Comparison of ENCODE assay signal across 8 cellular contexts in the genomic region with DNA sequence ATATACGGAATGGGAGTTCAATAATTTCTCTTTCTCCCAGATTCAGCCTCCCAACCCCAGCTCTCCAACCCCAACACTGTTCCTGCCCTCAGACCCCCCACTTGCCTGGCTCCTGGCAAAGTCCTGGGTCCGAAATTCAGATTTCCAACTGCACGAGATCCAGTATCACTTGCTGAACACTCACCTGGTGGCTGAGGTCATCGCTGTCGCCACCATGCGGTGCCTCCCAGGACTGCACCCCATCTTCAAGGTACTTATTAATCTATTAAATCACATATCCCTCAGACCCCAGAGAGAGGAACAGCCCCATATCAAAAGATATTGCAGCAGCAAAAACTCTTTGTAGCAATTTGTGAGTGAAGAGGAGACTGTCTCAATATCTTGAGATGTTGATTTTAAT. TPM values are rescaled to one million over a fixed set of nuclear protein-coding genes. Genes with fewer than 3 reads are reported as not detected.
A peak's percentile ranks its signal among the peaks of the same experiment; 100 is the strongest.
DNase-seq lines count a peak whose midpoint lies in the region; ATAC-seq and TF ChIP-seq lines count a peak whose summit lies in the region.
"Had no signal": no experiment of that assay in that cellular context is flagged by ENCODE, and none has a peak within 500 bp of the region (broad histone marks: within the 10 kb centered on the region; RNA-seq: fewer than 3 reads in every experiment).

No MANE protein-coding gene starts in this region.

- in situ Hi-C loops in GM13977 (cut with MboI; ENCODE audit: low pct_unique_long_range_greater_than_20kb, low sequenced_read_pairs, unreplicated experiment): loop anchor here (10.0 kb wide), 1 partner anchor 337 kb away; no protein-coding TSS in a partner anchor

- ATAC-seq in T-helper 17 cell: peak; percentile 41
- no peak for ATAC-seq in GM19397 (IDR thresholded peaks at IDR 0.05; ENCODE audit: unreplicated experiment)
- no peak for ATAC-seq in HG02642 (IDR thresholded peaks at IDR 0.05; ENCODE audit: poor library complexity, unreplicated experiment)

- TF ChIP-seq CTCF in GM13977 (IDR thresholded peaks at IDR 0.05; ENCODE audit: extremely low read depth, insufficient read depth, missing control alignments) (peak; percentile 71), epithelial cell of esophagus (IDR thresholded peaks at IDR 0.05; ENCODE audit: insufficient read depth, low read depth, low read length, missing control alignments) (peak; percentile 76)

- H3K36me3 Mint-ChIP-seq in T-helper 17 cell (ENCODE audit: low read depth): peaks cover 26% of the 10 kb centered on the region

- no peak overlapping the region for H3K4me3 Mint-ChIP-seq in T-helper 17 cell

- H3K9me3 ChIP-seq in T-helper 17 cell (ENCODE audit: control insufficient read depth, low read length, poor library complexity, severe bottlenecking): no peaks in the 10 kb centered on the region

- H3K27me3 Mint-ChIP-seq in T-helper 17 cell: no peaks in the 10 kb centered on the region

- DNase-seq in GM13977 (ENCODE audit: low spot score): no peak
- DNase-seq in T-helper 17 cell: peak in 2 of 3 donors; percentile 29 to 43
- peak; percentile 70 for DNase-seq in epithelial cell of esophagus (ENCODE audit: low read depth)
- DNase-seq in stimulated activated CD4-positive, alpha-beta T cell treated with anti-CD3 and anti-CD28 coated beads, Interleukin-1b, Interleukin-23, amount 100 ng/mL, for 48 hours: peak; percentile 39
- no peak for DNase-seq in OCI-M2 (lab: John Stamatoyannopoulos, UW; ENCODE audit: unreplicated experiment)

- H3K4me1 Mint-ChIP-seq in T-helper 17 cell: peaks cover 29% of the 10 kb centered on the region

- H3K4me3 ChIP-seq in epithelial cell of esophagus (ENCODE audit: low read length): no peak overlapping the region

- H3K27ac Mint-ChIP-seq in T-helper 17 cell: peak overlapping the region; percentile 90

RNA-seq across cellular contexts. Expression of gene ALOX12, which starts 5.7 kb away (rescaled TPM):
- total RNA-seq in T-helper 17 cell: 10 to 100 TPM in 1 of 2 donors, 1 to 10 TPM in 1; 1.2 to 32.0 TPM
- total RNA-seq: NCI-H460 had no signal

RNA-seq across cellular contexts. Expression of gene RNASEK, which starts 10.9 kb away (rescaled TPM):
- total RNA-seq in T-helper 17 cell: 100 to 1,000 TPM; 141 to 150 TPM

RNA-seq across cellular contexts. Expression of gene BCL6B, which starts 21.3 kb away (rescaled TPM):
- under 1 TPM in 1 of 2 donors, not detected in 1; 0.17 TPM for total RNA-seq in T-helper 17 cell
- total RNA-seq: NCI-H460 had no signal

RNA-seq across cellular contexts. Expression of gene SLC16A13, which starts 34.3 kb away (rescaled TPM):
- total RNA-seq in T-helper 17 cell: 1 to 10 TPM; 3.3 to 4.6 TPM

RNA-seq across cellular contexts. Expression of gene SLC16A11, which starts 42.3 kb away (rescaled TPM):
- total RNA-seq in T-helper 17 cell: under 1 TPM in 1 of 2 donors, not detected in 1; 0.40 TPM

Comparison
In these comparisons a context has a peak if more than half of its experiments do, and no peak if none do; other contexts are left out.
1. DNase-seq: peak in T-helper 17 cell (2 of 3), epithelial cell of esophagus (single experiment) and stimulated activated CD4-positive, alpha-beta T cell treated with anti-CD3 and anti-CD28 coated beads, Interleukin-1b, Interleukin-23, amount 100 ng/mL, for 48 hours (single experiment); none in GM13977 (single experiment) and OCI-M2 (single experiment).